In the genomic region with DNA sequence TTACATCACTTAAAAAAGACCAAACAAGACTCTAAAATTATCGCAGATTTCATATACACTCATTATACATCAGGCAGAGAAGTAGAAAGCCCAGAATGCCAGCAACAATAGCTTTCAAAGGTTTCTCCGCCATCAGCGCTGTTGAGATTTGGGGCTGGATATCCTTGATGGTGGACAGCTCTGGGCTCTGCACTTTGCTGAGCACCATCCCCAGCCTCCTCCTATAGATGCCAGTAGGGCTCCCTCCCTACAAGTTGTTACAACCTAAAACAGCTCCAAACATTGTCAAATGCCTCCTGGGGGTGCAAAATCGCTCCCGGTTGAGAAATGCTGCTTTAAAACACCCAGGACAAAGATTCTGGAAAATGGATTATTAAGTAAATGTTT, we compare ENCODE assay signal across 14 cellular contexts.
DNase-seq lines count a peak whose midpoint lies in the region; ATAC-seq and TF ChIP-seq lines count a peak whose summit lies in the region.
"Had no signal": no experiment of that assay in that cellular context is flagged by ENCODE, and none has a peak within 500 bp of the region (broad histone marks: within the 10 kb centered on the region; RNA-seq: fewer than 3 reads in every experiment).

No MANE protein-coding gene starts in this region.

- intact Hi-C loops in tibial artery (cut with DNase I; ENCODE audit: low total_unique reads): loop anchor here (10.0 kb wide), 1 partner anchor 55 kb away; no protein-coding TSS in a partner anchor

- TF ChIP-seq CTCF in brain (conservative IDR thresholded peaks at IDR 0.05) (no peak), tibial artery (IDR thresholded peaks at IDR 0.05) (no peak)

- H3K27me3 Mint-ChIP-seq in activated naive CD4-positive, alpha-beta T cell treated with anti-CD3 and anti-CD28 coated beads, Interleukin-2, amount 50 U/mL, for 24 hours: no peaks in the 10 kb centered on the region
- no peaks in the 10 kb centered on the region for H3K27me3 Mint-ChIP-seq in brain

- no peak for DNase-seq in activated naive CD4-positive, alpha-beta T cell treated with anti-CD3 and anti-CD28 coated beads, Interleukin-2, amount 50 U/mL, for 72 hours (ENCODE audit: low spot score in 2 of 2)
- DNase-seq in tibial artery (peak in 1 of 2 donors; percentile 61), KBM-7 (no peak), iPS-NIHi7 (ENCODE audit: extremely low spot score) (no peak), T-helper 9 cell (no peak)
- DNase-seq: activated B cell treated with CpG ODN at 0.5 μM for 24 hours, SK-N-SH, spleen had no signal

- H3K36me3 Mint-ChIP-seq in activated naive CD4-positive, alpha-beta T cell treated with anti-CD3 and anti-CD28 coated beads, Interleukin-2, amount 50 U/mL, for 24 hours: peaks cover 3% of the 10 kb centered on the region
- H3K36me3 Mint-ChIP-seq in activated naive CD4-positive, alpha-beta T cell treated with anti-CD3 and anti-CD28 coated beads, Interleukin-2, amount 50 U/mL, for 72 hours: peaks cover 0 to 6% of the 10 kb centered on the region in 2 donors
- H3K36me3 Mint-ChIP-seq in brain: no peaks in the 10 kb centered on the region

- H3K36me3 ChIP-seq in muscle layer of duodenum (ENCODE audit: control insufficient read depth in 1 of 2, insufficient read depth in 2 of 2, low read length in 2 of 2): no peaks in the 10 kb centered on the region
- H3K36me3 ChIP-seq in tibial artery: no peaks in the 10 kb centered on the region
- H3K36me3 ChIP-seq: spleen had no signal

- H3K9me3 Mint-ChIP-seq in activated naive CD4-positive, alpha-beta T cell treated with anti-CD3 and anti-CD28 coated beads, Interleukin-2, amount 50 U/mL, for 24 hours: no peaks in the 10 kb centered on the region
- H3K9me3 Mint-ChIP-seq in activated naive CD4-positive, alpha-beta T cell treated with anti-CD3 and anti-CD28 coated beads, Interleukin-2, amount 50 U/mL, for 72 hours: no peaks in the 10 kb centered on the region
- H3K9me3 Mint-ChIP-seq in brain: peaks cover 0 to 5% (median 0%) of the 10 kb centered on the region in 5 experiments
- H3K9me3 Mint-ChIP-seq: activated B cell treated with CpG ODN at 0.5 μM for 24 hours, neural crest cell had no signal

- H3K27ac ChIP-seq in muscle layer of duodenum (ENCODE audit: low read length): peak overlapping the region; percentile 74
- H3K27ac ChIP-seq in tibial artery: peak overlapping the region; percentile 62 to 75

- H3K4me1 ChIP-seq in muscle layer of duodenum (ENCODE audit: control insufficient read depth in 1 of 2, insufficient read depth in 2 of 2, low read length in 2 of 2) (peaks cover 5 to 13% of the 10 kb centered on the region in 2 donors), tibial artery (peaks cover 0 to 95% (median 58%) of the 10 kb centered on the region in 4 donors)

- in situ Hi-C loops in KBM-7 (cut with MboI; ENCODE audit: low pct_unique_long_range_greater_than_20kb, low sequenced_read_pairs): no loop called here

- no peaks in the 10 kb centered on the region for H3K9me3 ChIP-seq in muscle layer of duodenum (ENCODE audit: control insufficient read depth in 1 of 2, low read length in 2 of 2)
- no peaks in the 10 kb centered on the region for H3K9me3 ChIP-seq in tibial artery
- H3K9me3 ChIP-seq: SK-N-SH, spleen had no signal

- H3K27ac Mint-ChIP-seq in activated naive CD4-positive, alpha-beta T cell treated with anti-CD3 and anti-CD28 coated beads, Interleukin-2, amount 50 U/mL, for 24 hours: peak overlapping the region; percentile 88
- H3K27ac Mint-ChIP-seq in activated naive CD4-positive, alpha-beta T cell treated with anti-CD3 and anti-CD28 coated beads, Interleukin-2, amount 50 U/mL, for 72 hours: peak overlapping the region in 1 of 2 donors; percentile 69
- peak overlapping the region in 4 of 5 experiments; percentile 6 to 72 (median 48) for H3K27ac Mint-ChIP-seq in brain
- H3K27ac Mint-ChIP-seq: activated B cell treated with CpG ODN at 0.5 μM for 24 hours had no signal

- ATAC-seq in activated naive CD4-positive, alpha-beta T cell treated with anti-CD3 and anti-CD28 coated beads, Interleukin-2, amount 50 U/mL, for 72 hours: no peak
- ATAC-seq: left lobe of liver had no signal

- no peak overlapping the region for H3K4me3 ChIP-seq in muscle layer of duodenum (ENCODE audit: low read depth in 1 of 2, low read length in 2 of 2)
- no peak overlapping the region for H3K4me3 ChIP-seq in tibial artery
- H3K4me3 ChIP-seq: hepatocyte, spleen had no signal

- peaks cover 73% of the 10 kb centered on the region for H3K4me1 Mint-ChIP-seq in activated naive CD4-positive, alpha-beta T cell treated with anti-CD3 and anti-CD28 coated beads, Interleukin-2, amount 50 U/mL, for 24 hours
- peaks cover 24% of the 10 kb centered on the region for H3K4me1 Mint-ChIP-seq in brain

- H3K4me3 Mint-ChIP-seq in activated naive CD4-positive, alpha-beta T cell treated with anti-CD3 and anti-CD28 coated beads, Interleukin-2, amount 50 U/mL, for 24 hours: no peak overlapping the region
- H3K4me3 Mint-ChIP-seq in brain: no peak overlapping the region
- H3K4me3 Mint-ChIP-seq: activated B cell treated with CpG ODN at 0.5 μM for 24 hours had no signal

- H3K27me3 ChIP-seq in muscle layer of duodenum (ENCODE audit: low read depth, low read length) (no peaks in the 10 kb centered on the region), tibial artery (no peaks in the 10 kb centered on the region)
- H3K27me3 ChIP-seq: hepatocyte had no signal
